Comparison of ENCODE assay signal across 8 cellular contexts in genomic region chr17:65013613-65014391, GRCh38. TPM values are rescaled to one million over a fixed set of nuclear protein-coding genes. Genes with fewer than 3 reads are reported as not detected.
DNase-seq lines count a peak whose midpoint lies in the region; FAIRE-seq and TF ChIP-seq lines count a peak whose summit lies in the region.

No MANE protein-coding gene starts in this region.

- peak overlapping the region; percentile 42; the same call in 1 of the 2 replicates for H3K4me3 Mint-ChIP-seq in HFFc6
- H3K4me3 Mint-ChIP-seq in activated T-helper 1 cell treated with anti-CD3 and anti-CD28 coated beads, Interleukin-12 subunit alpha, Interleukin-12 subunit beta, Interleukin-2, Interleukin-4 antibody, amounts not matched to agents 30 ng/mL and 10 ng/mL and 1 ng/mL, durations not matched to agents 14 hours and 24 hours and 36 hours: no peak overlapping the region

- peaks cover 59% of the 10 kb centered on the region for H3K4me1 Mint-ChIP-seq in HFFc6 (ENCODE audit: low read depth)
- H3K4me1 Mint-ChIP-seq in activated T-helper 1 cell treated with anti-CD3 and anti-CD28 coated beads, Interleukin-12 subunit alpha, Interleukin-12 subunit beta, Interleukin-2, Interleukin-4 antibody, amounts not matched to agents 30 ng/mL and 10 ng/mL and 1 ng/mL, durations not matched to agents 14 hours and 24 hours and 36 hours (ENCODE audit: low read depth): peaks cover 65% of the 10 kb centered on the region

- no peak for TF ChIP-seq CTCF in AG10803 (conservative IDR thresholded peaks at IDR 0.05; ENCODE audit: low read length)
- no peak for TF ChIP-seq CTCF in HFFc6 (IDR thresholded peaks at IDR 0.05)
- TF ChIP-seq CTCF in kidney (IDR thresholded peaks at IDR 0.05; ENCODE audit: borderline replicate concordance, extremely low read depth, insufficient read depth): no peak

- H3K4me3 ChIP-seq in AG10803 (ENCODE audit: low read length) (no peak overlapping the region), kidney (ENCODE audit: low read length in 2 of 2) (no peak overlapping the region)

- DNase-seq in AG10803 (ENCODE audit: low read depth): peak; percentile 89
- DNase-seq in HFFc6: peak; percentile 81
- peak; percentile 13 for DNase-seq in activated T-helper 1 cell treated with anti-CD3 and anti-CD28 coated beads, Interleukin-12 subunit alpha, Interleukin-12 subunit beta, Interleukin-2, Interleukin-4 antibody, amounts not matched to agents 30 ng/mL and 10 ng/mL and 1 ng/mL, durations not matched to agents 14 hours and 24 hours and 36 hours (ENCODE audit: low spot score)
- DNase-seq in kidney: no peak
- DNase-seq in putamen (ENCODE audit: low spot score): no peak
- DNase-seq in medulla oblongata (ENCODE audit: extremely low spot score): no peak
- DNase-seq in Ammon's horn (ENCODE audit: low spot score): no peak

- H3K36me3 ChIP-seq in kidney (ENCODE audit: control insufficient read depth in 1 of 2, insufficient read depth in 2 of 2, low read length in 2 of 2): peaks cover 5 to 26% of the 10 kb centered on the region in 2 donors

- no peaks in the 10 kb centered on the region for H3K27me3 ChIP-seq in layer of hippocampus (ENCODE audit: control insufficient read depth, insufficient read depth, low read length)

- intact Hi-C loops in activated T-helper 1 cell treated with anti-CD3 and anti-CD28 coated beads, Interleukin-12 subunit alpha, Interleukin-12 subunit beta, Interleukin-2, Interleukin-4 antibody, amounts not matched to agents 30 ng/mL and 10 ng/mL and 1 ng/mL, durations not matched to agents 14 hours and 24 hours and 36 hours (cut with micrococcal nuclease): loop anchor here (1.0 to 5.0 kb wide), 4 partner anchors 14 to 88 kb away; no protein-coding TSS in a partner anchor
- intact Hi-C loops in kidney (cut with DNase I): no loop called here

- H3K27me3 Mint-ChIP-seq in HFFc6 (ENCODE audit: insufficient read depth): no peaks in the 10 kb centered on the region; the same call in 1 of the 2 replicates
- H3K27me3 Mint-ChIP-seq in activated T-helper 1 cell treated with anti-CD3 and anti-CD28 coated beads, Interleukin-12 subunit alpha, Interleukin-12 subunit beta, Interleukin-2, Interleukin-4 antibody, amounts not matched to agents 30 ng/mL and 10 ng/mL and 1 ng/mL, durations not matched to agents 14 hours and 24 hours and 36 hours (ENCODE audit: insufficient read depth): no peaks in the 10 kb centered on the region

- H3K27ac ChIP-seq in layer of hippocampus (ENCODE audit: low read depth, low read length) (peak overlapping the region; percentile 33), kidney (ENCODE audit: low read depth in 2 of 2, low read length in 2 of 2) (no peak overlapping the region)

- H3K9ac ChIP-seq in kidney (ENCODE audit: low read length in 2 of 2): no peak overlapping the region

- peaks cover 38% of the 10 kb centered on the region for H3K36me3 Mint-ChIP-seq in HFFc6 (ENCODE audit: low read depth)
- H3K36me3 Mint-ChIP-seq in activated T-helper 1 cell treated with anti-CD3 and anti-CD28 coated beads, Interleukin-12 subunit alpha, Interleukin-12 subunit beta, Interleukin-2, Interleukin-4 antibody, amounts not matched to agents 30 ng/mL and 10 ng/mL and 1 ng/mL, durations not matched to agents 14 hours and 24 hours and 36 hours (ENCODE audit: low read depth): peaks cover 45% of the 10 kb centered on the region

- H3K27ac Mint-ChIP-seq in HFFc6: peak overlapping the region; percentile 19; the same call in 1 of the 2 replicates
- peak overlapping the region; percentile 43 for H3K27ac Mint-ChIP-seq in activated T-helper 1 cell treated with anti-CD3 and anti-CD28 coated beads, Interleukin-12 subunit alpha, Interleukin-12 subunit beta, Interleukin-2, Interleukin-4 antibody, amounts not matched to agents 30 ng/mL and 10 ng/mL and 1 ng/mL, durations not matched to agents 14 hours and 24 hours and 36 hours

- FAIRE-seq in kidney (lab: Jason Lieb, UNC): no peak

- no peaks in the 10 kb centered on the region for H3K9me3 ChIP-seq in kidney (ENCODE audit: control insufficient read depth in 1 of 2, low read length in 2 of 2)

- peaks cover 3 to 5% of the 10 kb centered on the region in 2 donors for H3K4me1 ChIP-seq in kidney (ENCODE audit: control insufficient read depth in 1 of 2, insufficient read depth in 1 of 2, low read depth in 1 of 2, low read length in 2 of 2)

- no peaks in the 10 kb centered on the region for H3K9me3 Mint-ChIP-seq in HFFc6
- no peaks in the 10 kb centered on the region for H3K9me3 Mint-ChIP-seq in activated T-helper 1 cell treated with anti-CD3 and anti-CD28 coated beads, Interleukin-12 subunit alpha, Interleukin-12 subunit beta, Interleukin-2, Interleukin-4 antibody, amounts not matched to agents 30 ng/mL and 10 ng/mL and 1 ng/mL, durations not matched to agents 14 hours and 24 hours and 36 hours

RNA-seq across cellular contexts. Expression of gene GNA13, which starts 42.7 kb away (rescaled TPM):
- total RNA-seq in HFFc6 (2021; fragmentation: NEBNext Ultra II Directional; extraction: Animal tissue kit (Norgen Biotek cat#: 25700)): 10 to 100 TPM; 23.3 to 31.8 (median 27.9) TPM
- 52.7 and 56.3 TPM in 2 replicates for total RNA-seq in activated T-helper 1 cell treated with anti-CD3 and anti-CD28 coated beads, Interleukin-12 subunit alpha, Interleukin-12 subunit beta, Interleukin-2, Interleukin-4 antibody, amounts not matched to agents 30 ng/mL and 10 ng/mL and 1 ng/mL, durations not matched to agents 14 hours and 24 hours and 36 hours
- total RNA-seq in kidney: 45.0 TPM
- 10.9 TPM for polyA plus RNA-seq in kidney (ENCODE audit: insufficient read depth, low read depth, low replicate concordance)

Comparison
In these comparisons a context has a peak if more than half of its experiments do, and no peak if none do; other contexts are left out.
1. DNase-seq: peak in AG10803 (single experiment), HFFc6 (single experiment) and activated T-helper 1 cell treated with anti-CD3 and anti-CD28 coated beads, Interleukin-12 subunit alpha, Interleukin-12 subunit beta, Interleukin-2, Interleukin-4 antibody, amounts not matched to agents 30 ng/mL and 10 ng/mL and 1 ng/mL, durations not matched to agents 14 hours and 24 hours and 36 hours (single experiment); none in kidney (single experiment), putamen (single experiment), medulla oblongata (single experiment) and Ammon's horn (single experiment).